In genomic region chr19:12639901-12640613, GRCh38 we compare ENCODE assay signal across 1 cellular context.
TF ChIP-seq lines count a peak whose summit lies in the region.

No MANE protein-coding gene starts in this region.

TF ChIP-seq in H1, 55 proteins besides CTCF, POLR2A, EP300 and RAD21:
- TF ChIP-seq ASH2L (IDR thresholded peaks at IDR 0.05; ENCODE audit: low read length): peak; percentile 32
- TF ChIP-seq KDM4A (IDR thresholded peaks at IDR 0.05; ENCODE audit: low read depth, low read length, severe bottlenecking): peak; percentile 98
- no peak for TF ChIP-seq PHF8 (conservative IDR thresholded peaks at IDR 0.05; ENCODE audit: low read depth, low read length)
- no peak for TF ChIP-seq HDAC6 (IDR thresholded peaks at IDR 0.05; ENCODE audit: low read depth, low read length)
- TF ChIP-seq KDM1A (IDR thresholded peaks at IDR 0.05; ENCODE audit: borderline replicate concordance, low read length): peak; percentile 47; the same call in 1 of the 2 replicates
- TF ChIP-seq E2F6 (IDR thresholded peaks at IDR 0.05): peak; percentile 69
- no peak for TF ChIP-seq TEAD4 (IDR thresholded peaks at IDR 0.05; ENCODE audit: low read depth, low read length)
- TF ChIP-seq TBP (IDR thresholded peaks at IDR 0.05; ENCODE audit: low read depth, low read length): peak; percentile 98
- peak; percentile 53 for TF ChIP-seq TAF1 (IDR thresholded peaks at IDR 0.05; ENCODE audit: low read depth, low read length)
- no peak for TF ChIP-seq CBX8 (IDR thresholded peaks at IDR 0.05; ENCODE audit: borderline replicate concordance, low read depth, low read length)
- peak; percentile 39; the same call in 1 of the 2 replicates for TF ChIP-seq CHD2 (IDR thresholded peaks at IDR 0.05; ENCODE audit: low read length)
- TF ChIP-seq HDAC2 (IDR thresholded peaks at IDR 0.05; ENCODE audit: borderline replicate concordance in 1 of 2, low read depth in 2 of 2, low read length in 2 of 2): 0 out of 4 replicates have a peak, but pooled peaks of 1 of the 2 experiments have one; percentile 22
- peak; percentile 64; the same call in 1 of the 2 replicates for TF ChIP-seq CREB1 (IDR thresholded peaks at IDR 0.05)
- TF ChIP-seq MAX (IDR thresholded peaks at IDR 0.05): peak; percentile 90
